In the genomic region with DNA sequence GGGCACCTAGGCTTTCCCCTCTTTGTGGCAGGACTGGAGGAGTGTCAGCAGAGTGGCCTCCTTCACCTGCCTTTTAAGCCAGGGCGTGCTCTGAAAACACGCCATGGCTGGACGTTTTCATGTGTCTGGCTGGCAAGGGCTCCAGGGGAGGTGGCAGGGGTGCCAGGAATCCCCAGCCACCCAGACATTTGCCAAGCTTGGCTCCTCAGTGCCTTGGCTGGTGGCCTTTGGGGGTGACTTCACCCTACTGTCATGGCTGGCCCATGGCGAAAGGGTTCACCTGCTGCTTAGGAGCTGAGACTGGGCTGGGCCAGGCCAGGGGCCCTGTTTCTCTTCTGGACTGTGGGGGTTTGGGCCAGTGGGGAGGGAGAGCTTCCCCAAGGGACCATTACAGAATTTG, we compare ENCODE assay signal across 9 cellular contexts. TPM values are rescaled to one million over a fixed set of nuclear protein-coding genes. Genes with fewer than 3 reads are reported as not detected.
DNase-seq lines count a peak whose midpoint lies in the region; ATAC-seq and TF ChIP-seq lines count a peak whose summit lies in the region.
"Had no signal": no experiment of that assay in that cellular context is flagged by ENCODE, and none has a peak within 500 bp of the region (broad histone marks: within the 10 kb centered on the region; RNA-seq: fewer than 3 reads in every experiment).

No MANE protein-coding gene starts in this region.

- no peak overlapping the region for H3K4ac ChIP-seq in H9 (ENCODE audit: low read depth, low read length)

- no peak for TF ChIP-seq CTCF in H9 (conservative IDR thresholded peaks at IDR 0.05)
- TF ChIP-seq CTCF in mesothelial cell of epicardium (IDR thresholded peaks at IDR 0.05; ENCODE audit: unreplicated experiment): no peak

- peaks cover 3% of the 10 kb centered on the region for H4K20me1 ChIP-seq in H9 (ENCODE audit: control insufficient read depth, insufficient read depth, insufficient read length)

- H3K79me1 ChIP-seq in H9 (ENCODE audit: insufficient read depth, low read depth, low read length, poor library complexity, severe bottlenecking): no peaks in the 10 kb centered on the region

- H4K5ac ChIP-seq in H9 (ENCODE audit: insufficient read length, low read depth, low read length): no peak overlapping the region

- H4K8ac ChIP-seq in H9 (replicated peaks; ENCODE audit: insufficient read length, low read depth, low read length): no peak overlapping the region

- peaks cover 4% of the 10 kb centered on the region; the same call in 1 of the 2 replicates for H3K79me2 ChIP-seq in H9 (ENCODE audit: insufficient read depth, low read length)

- H3K4me1 ChIP-seq in H9 (ENCODE audit: insufficient read depth, low read length) (no peaks in the 10 kb centered on the region), right cardiac atrium (ENCODE audit: control insufficient read depth, insufficient read depth, low read length) (peaks cover 68% of the 10 kb centered on the region)

- H3K27ac ChIP-seq in H9 (ENCODE audit: insufficient read length, low read depth, low read length) (no peak overlapping the region), right cardiac atrium (ENCODE audit: low read length) (peak overlapping the region; percentile 57)

- DNase-seq in H9 (no peak), right cardiac atrium (peak in 1 of 3 donors; percentile 37), mesothelial cell of epicardium (ENCODE audit: low spot score in 2 of 2, unreplicated experiment in 2 of 2) (no peak), NCI-H1105 treated with DMSO at 0.1 percent for 48 hours (lab: John Stamatoyannopoulos, UW) (no peak), COLO668 (lab: John Stamatoyannopoulos, UW; ENCODE audit: unreplicated experiment) (no peak)
- DNase-seq in activated CD8-positive, alpha-beta T cell treated with anti-CD3 and anti-CD28 coated beads, Interleukin-2, amount 10 ng/mL, durations not matched to agents 7 days and 5 days: no peak
- no peak for DNase-seq in stimulated activated effector memory CD8-positive, alpha-beta T cell treated with anti-CD3 and anti-CD28 coated beads, Interleukin-12 subunit alpha, Interleukin-12 subunit beta, amount 100 ng/mL, for 72 hours (ENCODE audit: low spot score in 2 of 2)
- no peak for DNase-seq in stimulated activated CD8-positive, alpha-beta memory T cell treated with anti-CD3 and anti-CD28 coated beads, Interleukin-4, amount 100 ng/mL, for 48 hours
- DNase-seq: NCI-H526 treated with DMSO at 0.1 percent for 48 hours had no signal

- 0 out of 7 replicates have a peak overlapping the region, but pooled peaks of 1 of the 3 experiments have one; percentile 59 for H3K27ac Mint-ChIP-seq in H9
- H3K27ac Mint-ChIP-seq in activated CD8-positive, alpha-beta T cell treated with anti-CD3 and anti-CD28 coated beads, Interleukin-2, amount 10 ng/mL, durations not matched to agents 7 days and 5 days: peak overlapping the region; percentile 97
- H3K27ac Mint-ChIP-seq in stimulated activated effector memory CD8-positive, alpha-beta T cell treated with anti-CD3 and anti-CD28 coated beads, Interleukin-12 subunit alpha, Interleukin-12 subunit beta, amount 100 ng/mL, for 72 hours: peak overlapping the region; percentile 99
- H3K27ac Mint-ChIP-seq in mesothelial cell of epicardium: no peak overlapping the region

- H2BK120ac ChIP-seq in H9 (ENCODE audit: low read depth, low read length, poor library complexity, severe bottlenecking): no peak overlapping the region

- no peak overlapping the region for H3K9ac ChIP-seq in H9 (ENCODE audit: extremely low read depth, insufficient read length, low read length)

- no peak overlapping the region for H2BK15ac ChIP-seq in H9 (ENCODE audit: low read depth, low read length)

- H3K27me3 ChIP-seq in H9 (ENCODE audit: insufficient read depth, low read length) (no peaks in the 10 kb centered on the region), right cardiac atrium (ENCODE audit: control insufficient read depth, insufficient read depth) (no peaks in the 10 kb centered on the region)

- H3T11ph ChIP-seq in H9 (ENCODE audit: low read length): no peak overlapping the region

- no peak overlapping the region for H2BK12ac ChIP-seq in H9 (ENCODE audit: insufficient read length, low read depth, low read length)

- no peak overlapping the region for H3K18ac ChIP-seq in H9 (ENCODE audit: insufficient read length, low read depth, low read length)

- no peak overlapping the region for H3K4me2 ChIP-seq in H9 (ENCODE audit: insufficient read depth, insufficient read length, low read length)

- POLR2A ChIA-PET in activated CD8-positive, alpha-beta T cell treated with anti-CD3 and anti-CD28 coated beads, Interleukin-2, amount 10 ng/mL, durations not matched to agents 7 days and 5 days (lab: Charles Lee): interaction anchor here (0.9 to 5.0 kb wide), 4 partner anchors 16 to 22 kb away, joined by 3 to 51 read pairs (median 6); partner anchors contain the start of gene KLF13

- H3K27me3 Mint-ChIP-seq in H9 (ENCODE audit: low read depth): no peaks in the 10 kb centered on the region
- no peaks in the 10 kb centered on the region for H3K27me3 Mint-ChIP-seq in activated CD8-positive, alpha-beta T cell treated with anti-CD3 and anti-CD28 coated beads, Interleukin-2, amount 10 ng/mL, durations not matched to agents 7 days and 5 days (ENCODE audit: low read depth)
- H3K27me3 Mint-ChIP-seq in mesothelial cell of epicardium (ENCODE audit: low read depth): no peaks in the 10 kb centered on the region

- no peak overlapping the region for H3K23ac ChIP-seq in H9 (ENCODE audit: insufficient read length, low read depth, low read length)

- H3K14ac ChIP-seq in H9 (ENCODE audit: insufficient read depth, low read length): 0 out of 2 replicates have a peak overlapping the region, but pooled peaks have one; percentile 16

- intact Hi-C loops in right cardiac atrium (cut with DNase I): no loop called here

- no peak overlapping the region for H2BK5ac ChIP-seq in H9 (ENCODE audit: insufficient read length, low read length)

- H3K36me3 Mint-ChIP-seq in H9 (ENCODE audit: insufficient read depth in 1 of 3, low read depth in 3 of 3) (peaks cover 0 to 2% (median 0%) of the 10 kb centered on the region in 3 experiments; a peak in 1 of 7 replicates), mesothelial cell of epicardium (no peaks in the 10 kb centered on the region)
- H3K36me3 Mint-ChIP-seq in activated CD8-positive, alpha-beta T cell treated with anti-CD3 and anti-CD28 coated beads, Interleukin-2, amount 10 ng/mL, durations not matched to agents 7 days and 5 days (ENCODE audit: low read depth): peaks cover 66% of the 10 kb centered on the region
- H3K36me3 Mint-ChIP-seq in stimulated activated effector memory CD8-positive, alpha-beta T cell treated with anti-CD3 and anti-CD28 coated beads, Interleukin-12 subunit alpha, Interleukin-12 subunit beta, amount 100 ng/mL, for 72 hours: peaks cover 51% of the 10 kb centered on the region

- no peaks in the 10 kb centered on the region for H3K9me3 ChIP-seq in H9 (ENCODE audit: control insufficient read depth, low read depth, low read length)
- H3K9me3 ChIP-seq in right cardiac atrium (ENCODE audit: control insufficient read depth, low read length): no peaks in the 10 kb centered on the region

- H3K9me3 Mint-ChIP-seq in H9: no peaks in the 10 kb centered on the region
- no peaks in the 10 kb centered on the region for H3K9me3 Mint-ChIP-seq in activated CD8-positive, alpha-beta T cell treated with anti-CD3 and anti-CD28 coated beads, Interleukin-2, amount 10 ng/mL, durations not matched to agents 7 days and 5 days (ENCODE audit: insufficient read depth)
- no peaks in the 10 kb centered on the region for H3K9me3 Mint-ChIP-seq in stimulated activated effector memory CD8-positive, alpha-beta T cell treated with anti-CD3 and anti-CD28 coated beads, Interleukin-12 subunit alpha, Interleukin-12 subunit beta, amount 100 ng/mL, for 72 hours
- H3K9me3 Mint-ChIP-seq in mesothelial cell of epicardium: no peaks in the 10 kb centered on the region

- no peaks in the 10 kb centered on the region for H3K23me2 ChIP-seq in H9 (ENCODE audit: insufficient read length, low read depth, low read length, poor library complexity, severe bottlenecking)

- H4K91ac ChIP-seq in H9 (ENCODE audit: insufficient read length, low read depth, low read length): no peak overlapping the region

- H3K4me3 Mint-ChIP-seq in H9 (no peak overlapping the region; a peak in 1 of 5 replicates), mesothelial cell of epicardium (no peak overlapping the region)
- H3K4me3 Mint-ChIP-seq in activated CD8-positive, alpha-beta T cell treated with anti-CD3 and anti-CD28 coated beads, Interleukin-2, amount 10 ng/mL, durations not matched to agents 7 days and 5 days: peak overlapping the region; percentile 95
- H3K4me3 Mint-ChIP-seq in stimulated activated effector memory CD8-positive, alpha-beta T cell treated with anti-CD3 and anti-CD28 coated beads, Interleukin-12 subunit alpha, Interleukin-12 subunit beta, amount 100 ng/mL, for 72 hours: peak overlapping the region; percentile 100

- H3K4me3 ChIP-seq in right cardiac atrium (ENCODE audit: low read length): no peak overlapping the region

- no peak overlapping the region for H2AK5ac ChIP-seq in H9 (ENCODE audit: insufficient read length, low read length)

- H3K4me1 Mint-ChIP-seq in H9 (peaks cover 38 to 43% of the 10 kb centered on the region in 2 experiments), mesothelial cell of epicardium (peaks cover 4% of the 10 kb centered on the region)
- H3K4me1 Mint-ChIP-seq in activated CD8-positive, alpha-beta T cell treated with anti-CD3 and anti-CD28 coated beads, Interleukin-2, amount 10 ng/mL, durations not matched to agents 7 days and 5 days (ENCODE audit: low read depth): peaks cover 98% of the 10 kb centered on the region
- peaks cover 100% of the 10 kb centered on the region for H3K4me1 Mint-ChIP-seq in stimulated activated effector memory CD8-positive, alpha-beta T cell treated with anti-CD3 and anti-CD28 coated beads, Interleukin-12 subunit alpha, Interleukin-12 subunit beta, amount 100 ng/mL, for 72 hours

- H2AFZ ChIP-seq in H9 (ENCODE audit: low read length): no peak overlapping the region

- ATAC-seq in activated CD8-positive, alpha-beta T cell treated with anti-CD3 and anti-CD28 coated beads, Interleukin-2, amount 10 ng/mL, durations not matched to agents 7 days and 5 days: no peak
- peak in 1 of 2 donors; percentile 5 for ATAC-seq in right cardiac atrium
- ATAC-seq in stimulated activated effector memory CD8-positive, alpha-beta T cell treated with anti-CD3 and anti-CD28 coated beads, Interleukin-12 subunit alpha, Interleukin-12 subunit beta, amount 100 ng/mL, for 72 hours: no peak

- CTCF ChIA-PET in activated CD8-positive, alpha-beta T cell treated with anti-CD3 and anti-CD28 coated beads, Interleukin-2, amount 10 ng/mL, durations not matched to agents 7 days and 5 days (lab: Charles Lee): interaction anchor here (0.7 to 15.0 kb wide), 7 partner anchors 9 to 145 kb away, joined by 3 to 211 read pairs (median 16); no protein-coding TSS in a partner anchor

- H3K56ac ChIP-seq in H9 (ENCODE audit: insufficient read length, low read depth, low read length): no peak overlapping the region

- no peak overlapping the region for H2BK20ac ChIP-seq in H9 (ENCODE audit: low read depth, low read length, poor library complexity, severe bottlenecking)

- WGBS in H9 (ENCODE audit: extremely low coverage, insufficient read length, low lambda C conversion rate): no CpG with 5 or more reads among the region's 4 CpGs
- WGBS in right cardiac atrium: 50% methylated on average over 4 of the region's 4 CpGs

RNA-seq across cellular contexts. Expression of gene KLF13, which starts 17.6 kb away (rescaled TPM):
- 30.6 and 33.4 TPM in 2 replicates for total RNA-seq in H9 (2021)
- 100 to 1,000 TPM; 214 to 215 TPM for total RNA-seq in activated CD8-positive, alpha-beta T cell treated with anti-CD3 and anti-CD28 coated beads, Interleukin-2, amount 10 ng/mL, durations not matched to agents 7 days and 5 days
- 100 to 1,000 TPM in 2 of 4 donors, 10 to 100 TPM in 2; 42.3 to 108 (median 88.2) TPM for total RNA-seq in right cardiac atrium
- polyA plus RNA-seq in right cardiac atrium: 52.7 TPM
- 26.9 to 29.5 TPM (median 28.1 TPM) in 3 replicates for total RNA-seq in mesothelial cell of epicardium

Comparison
In these comparisons a context has a peak if more than half of its experiments do, and no peak if none do; other contexts are left out.
1. H3K4me3 Mint-ChIP-seq: peak in activated CD8-positive, alpha-beta T cell treated with anti-CD3 and anti-CD28 coated beads, Interleukin-2, amount 10 ng/mL, durations not matched to agents 7 days and 5 days (single experiment) and stimulated activated effector memory CD8-positive, alpha-beta T cell treated with anti-CD3 and anti-CD28 coated beads, Interleukin-12 subunit alpha, Interleukin-12 subunit beta, amount 100 ng/mL, for 72 hours (single experiment); none in H9 (0 of 2) and mesothelial cell of epicardium (single experiment).